In genomic region chr4:185235480-185236154, GRCh38 we compare ENCODE assay signal across 15 cellular contexts. TPM values are rescaled to one million over a fixed set of nuclear protein-coding genes. Genes with fewer than 3 reads are reported as not detected.
A peak's percentile ranks its signal among the peaks of the same experiment; 100 is the strongest.
DNase-seq lines count a peak whose midpoint lies in the region; ATAC-seq, FAIRE-seq and TF ChIP-seq lines count a peak whose summit lies in the region.
"Had no signal": no experiment of that assay in that cellular context is flagged by ENCODE, and none has a peak within 500 bp of the region (broad histone marks: within the 10 kb centered on the region; RNA-seq: fewer than 3 reads in every experiment).

No MANE protein-coding gene starts in this region.

- 76% methylated on average over 11 of the region's 11 CpGs for WGBS in A549 (ENCODE audit: missing lambda C conversion rate)

- peaks cover 6% of the 10 kb centered on the region; the same call in 1 of the 3 replicates for H3K4me1 ChIP-seq in A549

- no peak overlapping the region for H3K4me3 Mint-ChIP-seq in effector memory CD8-positive, alpha-beta T cell
- no peak overlapping the region for H3K4me3 Mint-ChIP-seq in memory B cell
- H3K4me3 Mint-ChIP-seq: activated naive CD8-positive, alpha-beta T cell; immature natural killer cell had no signal

- peaks cover 8% of the 10 kb centered on the region for H3K36me3 Mint-ChIP-seq in effector memory CD8-positive, alpha-beta T cell (ENCODE audit: insufficient read depth)
- peaks cover 2% of the 10 kb centered on the region for H3K36me3 Mint-ChIP-seq in memory B cell
- H3K36me3 Mint-ChIP-seq: immature natural killer cell had no signal

- ATAC-seq in A549: peak in 1 of 2 experiments; percentile 30; a peak in 2 of 6 replicates
- ATAC-seq in effector memory CD8-positive, alpha-beta T cell (replicated peaks): peak; percentile 67
- no peak for ATAC-seq in memory B cell (ENCODE audit: low read depth)
- ATAC-seq in HG02588 (IDR thresholded peaks at IDR 0.05; ENCODE audit: unreplicated experiment): no peak

- no peaks in the 10 kb centered on the region for H3K9me3 Mint-ChIP-seq in effector memory CD8-positive, alpha-beta T cell
- no peaks in the 10 kb centered on the region for H3K9me3 Mint-ChIP-seq in memory B cell
- H3K9me3 Mint-ChIP-seq: immature natural killer cell had no signal

- no peaks in the 10 kb centered on the region for H3K9me3 ChIP-seq in A549

- TF ChIP-seq CTCF in A549 (IDR thresholded peaks at IDR 0.05): no peak

- POLR2A ChIA-PET in A549 (lab: Yijun Ruan, JAX): no interaction called here

- H3K27ac ChIP-seq in A549: no peak overlapping the region

- no peak for TF ChIP-seq EP300 in A549 (IDR thresholded peaks at IDR 0.05)

- H3K4me2 ChIP-seq in A549: 0 out of 3 replicates have a peak overlapping the region, but pooled peaks have one; percentile 8

- H3K4me3 ChIP-seq in A549 (no peak overlapping the region), H7 (ENCODE audit: insufficient read depth, low read depth, low read length) (no peak overlapping the region)

- peaks cover 6 to 22% of the 10 kb centered on the region in 2 donors for H3K4me1 Mint-ChIP-seq in effector memory CD8-positive, alpha-beta T cell (ENCODE audit: low read depth in 2 of 2)
- H3K4me1 Mint-ChIP-seq in memory B cell: peaks cover 26% of the 10 kb centered on the region

- TF ChIP-seq RAD21 in A549 (conservative IDR thresholded peaks at IDR 0.05 in 1 of 2, IDR thresholded peaks at IDR 0.05 in 1 of 2): no peak

- DNase-seq in A549 (ENCODE audit: low read depth in 1 of 2, low spot score in 1 of 2): peak in 1 of 2 experiments; percentile 36
- peak; percentile 64 for DNase-seq in M059J (ENCODE audit: low read depth)
- DNase-seq in effector memory CD8-positive, alpha-beta T cell: no peak
- DNase-seq in memory B cell (ENCODE audit: low spot score in 2 of 2): no peak
- no peak for DNase-seq in effector CD4-positive, alpha-beta T cell
- no peak for DNase-seq in H7
- DNase-seq in iPS-NIHi11 (ENCODE audit: low spot score): no peak
- DNase-seq: cortex of kidney, foreskin fibroblast, GOT3, immature natural killer cell, NCI-H446 had no signal

- no peaks in the 10 kb centered on the region for H3K27me3 Mint-ChIP-seq in effector memory CD8-positive, alpha-beta T cell
- H3K27me3 Mint-ChIP-seq in memory B cell: no peaks in the 10 kb centered on the region
- H3K27me3 Mint-ChIP-seq: activated naive CD8-positive, alpha-beta T cell had no signal

- no peaks in the 10 kb centered on the region for H3K27me3 ChIP-seq in H7 (ENCODE audit: control insufficient read depth, insufficient read depth, low read length)

- CTCF ChIA-PET in A549 (lab: Yijun Ruan, JAX): no interaction called here

- peak overlapping the region in 1 of 2 donors; percentile 20 for H3K27ac Mint-ChIP-seq in effector memory CD8-positive, alpha-beta T cell
- peak overlapping the region; percentile 35 for H3K27ac Mint-ChIP-seq in memory B cell
- H3K27ac Mint-ChIP-seq: activated naive CD8-positive, alpha-beta T cell; immature natural killer cell had no signal

- no peak for TF ChIP-seq POLR2A in A549 (IDR thresholded peaks at IDR 0.05; ENCODE audit: low read length)

- FAIRE-seq in A549 (lab: Jason Lieb, UNC): no peak
- FAIRE-seq: urothelium cell line had no signal

- H3K36me3 ChIP-seq in H7 (replicated peaks; ENCODE audit: control insufficient read depth, insufficient read depth, low read length): no peaks in the 10 kb centered on the region

TF ChIP-seq in A549, 52 proteins besides CTCF, POLR2A, EP300 and RAD21:
- TF ChIP-seq ZC3H11A (IDR thresholded peaks at IDR 0.05) (no peak), RCOR1 (IDR thresholded peaks at IDR 0.05; ENCODE audit: low read depth, low read length) (no peak), PBX3 (IDR thresholded peaks at IDR 0.05) (no peak), TP53 (CRISPR knock-in tag; IDR thresholded peaks at IDR 0.05) (no peak)

RNA-seq across cellular contexts. Expression of gene SNX25, which starts 26.2 kb away (rescaled TPM):
- 13.0 and 19.0 TPM in 2 replicates for polyA plus RNA-seq in A549 (2011; rRNA removed)
- polyA plus RNA-seq in A549 (2012; cell fraction: cytosol; rRNA removed): 2.4 and 3.0 TPM in 2 replicates
- 1.8 and 2.9 TPM in 2 replicates for polyA plus RNA-seq in A549 (2012; cell fraction: nucleus; rRNA removed)
- 8.5 to 10.1 TPM (median 8.5 TPM) in 3 replicates for polyA plus RNA-seq in A549 (2017; fragmentation: RNase III; extraction: RNeasy Plus Mini Kit Qiagen cat#74134 plus additional on column Dnase treatment)
- 37.9 and 42.9 TPM in 2 replicates for polyA minus RNA-seq in A549 (2011; rRNA and poly(A)+ RNA removed)
- total RNA-seq in M059J (2014; rRNA removed; shearing (Covaris generic)): 14.5 and 19.8 TPM in 2 replicates
- total RNA-seq in H7 (2014; rRNA removed; shearing (Covaris generic)): 17.2 and 22.5 TPM in 2 replicates

RNA-seq across cellular contexts. Expression of gene CFAP97, which starts 31.8 kb away (rescaled TPM):
- polyA plus RNA-seq in A549 (2011; rRNA removed): 41.8 and 48.2 TPM in 2 replicates
- 4.6 and 4.8 TPM in 2 replicates for polyA plus RNA-seq in A549 (2012; cell fraction: cytosol; rRNA removed)
- 1.2 and 2.1 TPM in 2 replicates for polyA plus RNA-seq in A549 (2012; cell fraction: nucleus; rRNA removed)
- polyA plus RNA-seq in A549 (2017; fragmentation: RNase III; extraction: RNeasy Plus Mini Kit Qiagen cat#74134 plus additional on column Dnase treatment): 15.7 to 16.3 TPM (median 15.8 TPM) in 3 replicates
- 13.0 and 14.5 TPM in 2 replicates for polyA minus RNA-seq in A549 (2011; rRNA and poly(A)+ RNA removed)
- total RNA-seq in M059J (2014; rRNA removed; shearing (Covaris generic)): 15.3 and 20.4 TPM in 2 replicates
- 24.0 and 35.8 TPM in 2 replicates for total RNA-seq in H7 (2014; rRNA removed; shearing (Covaris generic))
